22 cellular contexts compared by ENCODE assay signal in genomic region chr11:122103366-122103765, GRCh38. TPM values are rescaled to one million over a fixed set of nuclear protein-coding genes. Genes with fewer than 3 reads are reported as not detected.
DNase-seq lines count a peak whose midpoint lies in the region; ATAC-seq, FAIRE-seq and TF ChIP-seq lines count a peak whose summit lies in the region.
"Had no signal": no experiment of that assay in that cellular context is flagged by ENCODE, and none has a peak within 500 bp of the region (broad histone marks: within the 10 kb centered on the region; RNA-seq: fewer than 3 reads in every experiment).

No MANE protein-coding gene starts in this region.

- H3K27ac Mint-ChIP-seq in astrocyte (ENCODE audit: unreplicated experiment) = no peak overlapping the region
- H3K27ac Mint-ChIP-seq: activated naive CD4-positive, alpha-beta T cell treated with anti-CD3 and anti-CD28 coated beads, Interleukin-2, amount 10 ng/mL, durations not matched to agents 7 days and 5 days had no signal

- no peak for ATAC-seq in GM19324 (IDR thresholded peaks at IDR 0.05; ENCODE audit: low FRiP score, unreplicated experiment)
- no peak for ATAC-seq in upper lobe of right lung
- no peak for ATAC-seq in HG02852 (IDR thresholded peaks at IDR 0.05; ENCODE audit: unreplicated experiment)
- ATAC-seq: gastrocnemius medialis had no signal

- no peaks in the 10 kb centered on the region for H3K36me3 Mint-ChIP-seq in astrocyte (ENCODE audit: low read depth, unreplicated experiment)
- H3K36me3 Mint-ChIP-seq: activated naive CD4-positive, alpha-beta T cell treated with anti-CD3 and anti-CD28 coated beads, Interleukin-2, amount 10 ng/mL, durations not matched to agents 7 days and 5 days had no signal

- no peak overlapping the region for H3K4me3 ChIP-seq in astrocyte (ENCODE audit: insufficient read depth, low read depth, low read length)
- H3K4me3 ChIP-seq in fibroblast of the aortic adventitia (ENCODE audit: low read depth, low read length) = peak overlapping the region; percentile 64
- no peak overlapping the region for H3K4me3 ChIP-seq in tibial artery
- no peak overlapping the region for H3K4me3 ChIP-seq in upper lobe of right lung
- H3K4me3 ChIP-seq: gastrocnemius medialis, sigmoid colon had no signal

- no peak for FAIRE-seq in astrocyte (lab: Jason Lieb, UNC)
- FAIRE-seq: H54 had no signal

- H3K36me3 ChIP-seq in astrocyte (ENCODE audit: insufficient read depth, low read length) = peaks cover 40% of the 10 kb centered on the region
- no peaks in the 10 kb centered on the region for H3K36me3 ChIP-seq in tibial artery
- no peaks in the 10 kb centered on the region for H3K36me3 ChIP-seq in upper lobe of right lung
- H3K36me3 ChIP-seq: gastrocnemius medialis, sigmoid colon had no signal

- peak overlapping the region; percentile 87 for H3K4me2 ChIP-seq in astrocyte (ENCODE audit: low read length)

- DNase-seq in HT1080 (ENCODE audit: low read depth) (peak; percentile 57), astrocyte (ENCODE audit: low read depth) (peak; percentile 78), fibroblast of the aortic adventitia (ENCODE audit: low read depth) (peak; percentile 82), tibial artery (no peak), upper lobe of right lung (no peak)
- DNase-seq: activated CD4-positive, alpha-beta T cell treated with anti-CD3 and anti-CD28 coated beads, Interleukin-2, amount 50 U/mL, for 1 hour; activated naive CD4-positive, alpha-beta T cell treated with anti-CD3 and anti-CD28 coated beads, Interleukin-2, amount 10 ng/mL, durations not matched to agents 7 days and 5 days; C1 segment of cervical spinal cord; DMS 273 treated with DMSO at 0.1 percent for 48 hours; gastrocnemius medialis; Kasumi-1; NCI-H1417 treated with DMSO at 0.1 percent for 48 hours; NCI-H2171 treated with DMSO at 0.1 percent for 48 hours; NCI-H82; sigmoid colon; stimulated activated CD4-positive, alpha-beta T cell treated with anti-CD3 and anti-CD28 coated beads, Interleukin-4, amount 100 ng/mL, for 24 hours; SW 1271 had no signal

- H3K27ac ChIP-seq in astrocyte (ENCODE audit: low read depth, low read length) (peak overlapping the region; percentile 95), tibial artery (peak overlapping the region; percentile 80 to 91), upper lobe of right lung (no peak overlapping the region)
- H3K27ac ChIP-seq: gastrocnemius medialis had no signal

- H4K20me1 ChIP-seq in astrocyte (ENCODE audit: insufficient read depth, low read length) = peaks cover 71% of the 10 kb centered on the region

- no peaks in the 10 kb centered on the region for H3K27me3 Mint-ChIP-seq in astrocyte (ENCODE audit: low read depth, unreplicated experiment)
- H3K27me3 Mint-ChIP-seq: activated naive CD4-positive, alpha-beta T cell treated with anti-CD3 and anti-CD28 coated beads, Interleukin-2, amount 10 ng/mL, durations not matched to agents 7 days and 5 days had no signal

- intact Hi-C loops in tibial artery (cut with DNase I; ENCODE audit: low total_unique reads) (loop anchor here (5.0 to 10.0 kb wide), 3 partner anchors 359 to 446 kb away; no protein-coding TSS in a partner anchor), upper lobe of right lung (cut with DNase I) (no loop called here)

- H3K27me3 ChIP-seq in astrocyte (ENCODE audit: insufficient read depth, low read length) = no peaks in the 10 kb centered on the region
- no peaks in the 10 kb centered on the region for H3K27me3 ChIP-seq in tibial artery
- peaks cover 12% of the 10 kb centered on the region for H3K27me3 ChIP-seq in upper lobe of right lung
- H3K27me3 ChIP-seq: gastrocnemius medialis, sigmoid colon had no signal

- H3K9me3 Mint-ChIP-seq in astrocyte (ENCODE audit: unreplicated experiment) = peaks cover 1% of the 10 kb centered on the region
- H3K9me3 Mint-ChIP-seq: activated naive CD4-positive, alpha-beta T cell treated with anti-CD3 and anti-CD28 coated beads, Interleukin-2, amount 10 ng/mL, durations not matched to agents 7 days and 5 days had no signal

- peak overlapping the region; percentile 96 for H3K9ac ChIP-seq in astrocyte (ENCODE audit: low read length)

- peaks cover 99% of the 10 kb centered on the region for H3K79me2 ChIP-seq in astrocyte (ENCODE audit: insufficient read depth, low read length)

- peaks cover 19% of the 10 kb centered on the region for H3K4me1 Mint-ChIP-seq in astrocyte (ENCODE audit: low read depth, unreplicated experiment)
- H3K4me1 Mint-ChIP-seq: activated naive CD4-positive, alpha-beta T cell treated with anti-CD3 and anti-CD28 coated beads, Interleukin-2, amount 10 ng/mL, durations not matched to agents 7 days and 5 days had no signal

- TF ChIP-seq CTCF in astrocyte (IDR thresholded peaks at IDR 0.05; ENCODE audit: insufficient read depth, low read depth, low read length) (no peak), fibroblast of the aortic adventitia (IDR thresholded peaks at IDR 0.05; ENCODE audit: insufficient read depth, low read length) (no peak), tibial artery (IDR thresholded peaks at IDR 0.05) (no peak), upper lobe of right lung (IDR thresholded peaks at IDR 0.05) (no peak)

- no peak overlapping the region for H2AFZ ChIP-seq in astrocyte (ENCODE audit: low read depth, low read length)

- H3K4me3 Mint-ChIP-seq in astrocyte (ENCODE audit: unreplicated experiment) = no peak overlapping the region
- H3K4me3 Mint-ChIP-seq: activated naive CD4-positive, alpha-beta T cell treated with anti-CD3 and anti-CD28 coated beads, Interleukin-2, amount 10 ng/mL, durations not matched to agents 7 days and 5 days; central memory CD8-positive, alpha-beta T cell had no signal

- H3K4me1 ChIP-seq in astrocyte (ENCODE audit: insufficient read depth, low read length) (peaks cover 66% of the 10 kb centered on the region), tibial artery (peaks cover 0 to 53% (median 9%) of the 10 kb centered on the region in 4 donors), upper lobe of right lung (no peaks in the 10 kb centered on the region)

- no peaks in the 10 kb centered on the region for H3K9me3 ChIP-seq in astrocyte (ENCODE audit: insufficient read depth, low read depth, low read length)
- no peaks in the 10 kb centered on the region for H3K9me3 ChIP-seq in tibial artery
- H3K9me3 ChIP-seq in upper lobe of right lung = no peaks in the 10 kb centered on the region
- H3K9me3 ChIP-seq: gastrocnemius medialis, sigmoid colon had no signal

RNA-seq across cellular contexts. Expression of gene BLID, which starts 12.6 kb away (rescaled TPM):
- 3.1 and 6.0 TPM in 2 replicates for total RNA-seq in HT1080 (2014; rRNA removed; shearing (Covaris generic))
- polyA plus RNA-seq in HT1080 (2015; cell fraction: cytosol; rRNA removed) = 1.3 and 1.7 TPM in 2 replicates
- polyA plus RNA-seq in HT1080 (2015; cell fraction: nucleus; rRNA removed) = 2.7 and 3.3 TPM in 2 replicates
- total RNA-seq in astrocyte (1.1 and 1.2 TPM in 2 replicates), fibroblast of the aortic adventitia (ENCODE audit: low replicate concordance) (2.1 and 30.6 TPM in 2 replicates), upper lobe of right lung (not detected)
- polyA plus RNA-seq: thymus had no signal

Comparison
In these comparisons a context has a peak if more than half of its experiments do, and no peak if none do; other contexts are left out.
1. DNase-seq: peak in HT1080 (single experiment), astrocyte (single experiment) and fibroblast of the aortic adventitia (single experiment); none in tibial artery (0 of 2) and upper lobe of right lung (single experiment).